3 cellular contexts compared by ENCODE assay signal in the genomic region with DNA sequence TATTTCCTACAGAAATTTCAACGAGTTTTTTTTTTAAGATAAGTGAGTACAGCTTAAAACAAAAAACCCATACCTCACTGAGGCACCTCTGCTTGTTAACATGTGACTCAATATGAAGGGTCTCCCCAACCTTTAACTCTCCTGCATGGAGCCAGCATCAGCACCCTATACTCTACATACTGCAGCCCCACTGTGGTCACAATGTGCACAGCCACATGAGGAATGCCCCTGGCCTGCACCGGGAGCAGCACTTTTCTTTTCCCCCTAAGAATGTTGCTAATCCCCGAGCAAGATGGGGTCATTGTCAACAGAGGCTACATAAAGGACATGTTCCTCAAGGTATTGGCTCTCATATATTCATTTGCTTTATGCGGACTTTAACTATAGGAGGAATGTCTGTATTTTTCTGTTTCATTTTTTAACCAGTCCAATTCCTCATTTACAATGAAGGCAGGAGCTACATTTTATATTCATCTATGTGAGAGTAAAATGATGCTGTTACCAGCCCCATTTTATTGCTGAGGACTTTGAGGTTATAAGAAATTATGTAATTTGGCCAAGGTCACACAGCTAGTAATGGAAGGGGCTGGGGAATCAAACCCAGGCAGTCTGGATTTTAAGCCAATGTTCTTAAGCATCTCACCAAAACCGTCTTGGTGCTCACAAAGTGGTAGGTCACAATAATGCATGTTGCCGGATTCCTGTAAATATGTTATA.
TF ChIP-seq lines count a peak whose summit lies in the region.

No MANE protein-coding gene starts in this region.

TF ChIP-seq in liver, 16 proteins besides CTCF, POLR2A, EP300 and RAD21:
- no peak for TF ChIP-seq SP1 (IDR thresholded peaks at IDR 0.05)
- TF ChIP-seq YY1 (IDR thresholded peaks at IDR 0.05), result no peak
- no peak for TF ChIP-seq JUND (IDR thresholded peaks at IDR 0.05)
- no peak for TF ChIP-seq HNF4A (conservative IDR thresholded peaks at IDR 0.05)
- no peak for TF ChIP-seq FOXA2 (IDR thresholded peaks at IDR 0.05)
- TF ChIP-seq, protein P1, sequence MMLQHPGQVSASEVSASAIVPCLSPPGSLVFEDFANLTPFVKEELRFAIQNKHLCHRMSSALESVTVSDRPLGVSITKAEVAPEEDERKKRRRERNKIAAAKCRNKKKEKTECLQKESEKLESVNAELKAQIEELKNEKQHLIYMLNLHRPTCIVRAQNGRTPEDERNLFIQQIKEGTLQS (IDR thresholded peaks at IDR 0.05), result no peak
- no peak for TF ChIP-seq NR2F2 (IDR thresholded peaks at IDR 0.05)
- TF ChIP-seq TAF1 (conservative IDR thresholded peaks at IDR 0.05), result no peak
- no peak for TF ChIP-seq GABPA (IDR thresholded peaks at IDR 0.05 in 1 of 2, conservative IDR thresholded peaks at IDR 0.05 in 1 of 2)
- no peak for TF ChIP-seq FOXA1 (IDR thresholded peaks at IDR 0.05)
- TF ChIP-seq, protein P2, sequence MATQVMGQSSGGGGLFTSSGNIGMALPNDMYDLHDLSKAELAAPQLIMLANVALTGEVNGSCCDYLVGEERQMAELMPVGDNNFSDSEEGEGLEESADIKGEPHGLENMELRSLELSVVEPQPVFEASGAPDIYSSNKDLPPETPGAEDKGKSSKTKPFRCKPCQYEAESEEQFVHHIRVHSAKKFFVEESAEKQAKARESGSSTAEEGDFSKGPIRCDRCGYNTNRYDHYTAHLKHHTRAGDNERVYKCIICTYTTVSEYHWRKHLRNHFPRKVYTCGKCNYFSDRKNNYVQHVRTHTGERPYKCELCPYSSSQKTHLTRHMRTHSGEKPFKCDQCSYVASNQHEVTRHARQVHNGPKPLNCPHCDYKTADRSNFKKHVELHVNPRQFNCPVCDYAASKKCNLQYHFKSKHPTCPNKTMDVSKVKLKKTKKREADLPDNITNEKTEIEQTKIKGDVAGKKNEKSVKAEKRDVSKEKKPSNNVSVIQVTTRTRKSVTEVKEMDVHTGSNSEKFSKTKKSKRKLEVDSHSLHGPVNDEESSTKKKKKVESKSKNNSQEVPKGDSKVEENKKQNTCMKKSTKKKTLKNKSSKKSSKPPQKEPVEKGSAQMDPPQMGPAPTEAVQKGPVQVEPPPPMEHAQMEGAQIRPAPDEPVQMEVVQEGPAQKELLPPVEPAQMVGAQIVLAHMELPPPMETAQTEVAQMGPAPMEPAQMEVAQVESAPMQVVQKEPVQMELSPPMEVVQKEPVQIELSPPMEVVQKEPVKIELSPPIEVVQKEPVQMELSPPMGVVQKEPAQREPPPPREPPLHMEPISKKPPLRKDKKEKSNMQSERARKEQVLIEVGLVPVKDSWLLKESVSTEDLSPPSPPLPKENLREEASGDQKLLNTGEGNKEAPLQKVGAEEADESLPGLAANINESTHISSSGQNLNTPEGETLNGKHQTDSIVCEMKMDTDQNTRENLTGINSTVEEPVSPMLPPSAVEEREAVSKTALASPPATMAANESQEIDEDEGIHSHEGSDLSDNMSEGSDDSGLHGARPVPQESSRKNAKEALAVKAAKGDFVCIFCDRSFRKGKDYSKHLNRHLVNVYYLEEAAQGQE (IDR thresholded peaks at IDR 0.05), result no peak
- TF ChIP-seq RXRA (IDR thresholded peaks at IDR 0.05), result no peak
- TF ChIP-seq EGR1 (IDR thresholded peaks at IDR 0.05; ENCODE audit: low read depth in 2 of 2), result no peak
- TF ChIP-seq, protein P3, sequence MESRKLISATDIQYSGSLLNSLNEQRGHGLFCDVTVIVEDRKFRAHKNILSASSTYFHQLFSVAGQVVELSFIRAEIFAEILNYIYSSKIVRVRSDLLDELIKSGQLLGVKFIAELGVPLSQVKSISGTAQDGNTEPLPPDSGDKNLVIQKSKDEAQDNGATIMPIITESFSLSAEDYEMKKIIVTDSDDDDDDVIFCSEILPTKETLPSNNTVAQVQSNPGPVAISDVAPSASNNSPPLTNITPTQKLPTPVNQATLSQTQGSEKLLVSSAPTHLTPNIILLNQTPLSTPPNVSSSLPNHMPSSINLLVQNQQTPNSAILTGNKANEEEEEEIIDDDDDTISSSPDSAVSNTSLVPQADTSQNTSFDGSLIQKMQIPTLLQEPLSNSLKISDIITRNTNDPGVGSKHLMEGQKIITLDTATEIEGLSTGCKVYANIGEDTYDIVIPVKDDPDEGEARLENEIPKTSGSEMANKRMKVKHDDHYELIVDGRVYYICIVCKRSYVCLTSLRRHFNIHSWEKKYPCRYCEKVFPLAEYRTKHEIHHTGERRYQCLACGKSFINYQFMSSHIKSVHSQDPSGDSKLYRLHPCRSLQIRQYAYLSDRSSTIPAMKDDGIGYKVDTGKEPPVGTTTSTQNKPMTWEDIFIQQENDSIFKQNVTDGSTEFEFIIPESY (IDR thresholded peaks at IDR 0.05), result no peak
- no peak for TF ChIP-seq HNF4G (IDR thresholded peaks at IDR 0.05)
- TF ChIP-seq, protein P4, sequence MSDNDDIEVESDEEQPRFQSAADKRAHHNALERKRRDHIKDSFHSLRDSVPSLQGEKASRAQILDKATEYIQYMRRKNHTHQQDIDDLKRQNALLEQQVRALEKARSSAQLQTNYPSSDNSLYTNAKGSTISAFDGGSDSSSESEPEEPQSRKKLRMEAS (IDR thresholded peaks at IDR 0.05), result no peak

TF ChIP-seq in HepG2, 621 proteins besides CTCF, POLR2A, EP300 and RAD21 (continues in another document):
- TF ChIP-seq, protein P5, sequence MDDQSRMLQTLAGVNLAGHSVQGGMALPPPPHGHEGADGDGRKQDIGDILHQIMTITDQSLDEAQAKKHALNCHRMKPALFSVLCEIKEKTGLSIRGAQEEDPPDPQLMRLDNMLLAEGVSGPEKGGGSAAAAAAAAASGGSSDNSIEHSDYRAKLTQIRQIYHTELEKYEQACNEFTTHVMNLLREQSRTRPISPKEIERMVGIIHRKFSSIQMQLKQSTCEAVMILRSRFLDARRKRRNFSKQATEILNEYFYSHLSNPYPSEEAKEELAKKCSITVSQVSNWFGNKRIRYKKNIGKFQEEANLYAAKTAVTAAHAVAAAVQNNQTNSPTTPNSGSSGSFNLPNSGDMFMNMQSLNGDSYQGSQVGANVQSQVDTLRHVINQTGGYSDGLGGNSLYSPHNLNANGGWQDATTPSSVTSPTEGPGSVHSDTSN (CRISPR knock-in tag; IDR thresholded peaks at IDR 0.05; ENCODE audit: borderline replicate concordance), result no peak
- TF ChIP-seq SP5 (CRISPR knock-in tag; IDR thresholded peaks at IDR 0.05; ENCODE audit: borderline replicate concordance, low read depth) (no peak), RAD51 (IDR thresholded peaks at IDR 0.05; ENCODE audit: borderline replicate concordance) (no peak), MIER3 (CRISPR knock-in tag; IDR thresholded peaks at IDR 0.05; ENCODE audit: borderline replicate concordance) (no peak), TGIF2 (CRISPR knock-in tag; IDR thresholded peaks at IDR 0.05) (no peak), ZNF468 (CRISPR knock-in tag; IDR thresholded peaks at IDR 0.05) (no peak), MXD4 (CRISPR knock-in tag; IDR thresholded peaks at IDR 0.05) (no peak), HOXD1 (CRISPR knock-in tag; IDR thresholded peaks at IDR 0.05) (no peak), RBM22 (optimal IDR thresholded peaks at IDR 0.05; ENCODE audit: low read length) (no peak), PAWR (CRISPR knock-in tag; IDR thresholded peaks at IDR 0.05; ENCODE audit: borderline replicate concordance) (no peak)
- TF ChIP-seq, protein P6, sequence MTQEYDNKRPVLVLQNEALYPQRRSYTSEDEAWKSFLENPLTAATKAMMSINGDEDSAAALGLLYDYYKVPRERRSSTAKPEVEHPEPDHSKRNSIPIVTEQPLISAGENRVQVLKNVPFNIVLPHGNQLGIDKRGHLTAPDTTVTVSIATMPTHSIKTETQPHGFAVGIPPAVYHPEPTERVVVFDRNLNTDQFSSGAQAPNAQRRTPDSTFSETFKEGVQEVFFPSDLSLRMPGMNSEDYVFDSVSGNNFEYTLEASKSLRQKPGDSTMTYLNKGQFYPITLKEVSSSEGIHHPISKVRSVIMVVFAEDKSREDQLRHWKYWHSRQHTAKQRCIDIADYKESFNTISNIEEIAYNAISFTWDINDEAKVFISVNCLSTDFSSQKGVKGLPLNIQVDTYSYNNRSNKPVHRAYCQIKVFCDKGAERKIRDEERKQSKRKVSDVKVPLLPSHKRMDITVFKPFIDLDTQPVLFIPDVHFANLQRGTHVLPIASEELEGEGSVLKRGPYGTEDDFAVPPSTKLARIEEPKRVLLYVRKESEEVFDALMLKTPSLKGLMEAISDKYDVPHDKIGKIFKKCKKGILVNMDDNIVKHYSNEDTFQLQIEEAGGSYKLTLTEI (CRISPR knock-in tag; conservative IDR thresholded peaks at IDR 0.05), result no peak
- TF ChIP-seq, protein P7, sequence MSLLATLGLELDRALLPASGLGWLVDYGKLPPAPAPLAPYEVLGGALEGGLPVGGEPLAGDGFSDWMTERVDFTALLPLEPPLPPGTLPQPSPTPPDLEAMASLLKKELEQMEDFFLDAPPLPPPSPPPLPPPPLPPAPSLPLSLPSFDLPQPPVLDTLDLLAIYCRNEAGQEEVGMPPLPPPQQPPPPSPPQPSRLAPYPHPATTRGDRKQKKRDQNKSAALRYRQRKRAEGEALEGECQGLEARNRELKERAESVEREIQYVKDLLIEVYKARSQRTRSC (CRISPR knock-in tag; IDR thresholded peaks at IDR 0.05; ENCODE audit: low read depth), result no peak
- TF ChIP-seq, protein P8, sequence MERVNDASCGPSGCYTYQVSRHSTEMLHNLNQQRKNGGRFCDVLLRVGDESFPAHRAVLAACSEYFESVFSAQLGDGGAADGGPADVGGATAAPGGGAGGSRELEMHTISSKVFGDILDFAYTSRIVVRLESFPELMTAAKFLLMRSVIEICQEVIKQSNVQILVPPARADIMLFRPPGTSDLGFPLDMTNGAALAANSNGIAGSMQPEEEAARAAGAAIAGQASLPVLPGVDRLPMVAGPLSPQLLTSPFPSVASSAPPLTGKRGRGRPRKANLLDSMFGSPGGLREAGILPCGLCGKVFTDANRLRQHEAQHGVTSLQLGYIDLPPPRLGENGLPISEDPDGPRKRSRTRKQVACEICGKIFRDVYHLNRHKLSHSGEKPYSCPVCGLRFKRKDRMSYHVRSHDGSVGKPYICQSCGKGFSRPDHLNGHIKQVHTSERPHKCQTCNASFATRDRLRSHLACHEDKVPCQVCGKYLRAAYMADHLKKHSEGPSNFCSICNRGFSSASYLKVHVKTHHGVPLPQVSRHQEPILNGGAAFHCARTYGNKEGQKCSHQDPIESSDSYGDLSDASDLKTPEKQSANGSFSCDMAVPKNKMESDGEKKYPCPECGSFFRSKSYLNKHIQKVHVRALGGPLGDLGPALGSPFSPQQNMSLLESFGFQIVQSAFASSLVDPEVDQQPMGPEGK (CRISPR knock-in tag; IDR thresholded peaks at IDR 0.05), result no peak
- TF ChIP-seq, protein P9, sequence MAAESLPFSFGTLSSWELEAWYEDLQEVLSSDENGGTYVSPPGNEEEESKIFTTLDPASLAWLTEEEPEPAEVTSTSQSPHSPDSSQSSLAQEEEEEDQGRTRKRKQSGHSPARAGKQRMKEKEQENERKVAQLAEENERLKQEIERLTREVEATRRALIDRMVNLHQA (CRISPR knock-in tag; IDR thresholded peaks at IDR 0.05), result no peak

TF ChIP-seq in WTC11, 78 proteins besides CTCF, POLR2A, EP300 and RAD21:
- no peak for TF ChIP-seq ZNF423 (CRISPR knock-in tag; IDR thresholded peaks at IDR 0.05)
- TF ChIP-seq, protein P10, sequence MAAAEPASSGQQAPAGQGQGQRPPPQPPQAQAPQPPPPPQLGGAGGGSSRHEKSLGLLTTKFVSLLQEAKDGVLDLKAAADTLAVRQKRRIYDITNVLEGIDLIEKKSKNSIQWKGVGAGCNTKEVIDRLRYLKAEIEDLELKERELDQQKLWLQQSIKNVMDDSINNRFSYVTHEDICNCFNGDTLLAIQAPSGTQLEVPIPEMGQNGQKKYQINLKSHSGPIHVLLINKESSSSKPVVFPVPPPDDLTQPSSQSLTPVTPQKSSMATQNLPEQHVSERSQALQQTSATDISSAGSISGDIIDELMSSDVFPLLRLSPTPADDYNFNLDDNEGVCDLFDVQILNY (CRISPR knock-in tag; IDR thresholded peaks at IDR 0.05), result no peak
- no peak for TF ChIP-seq ZBTB21 (CRISPR knock-in tag; IDR thresholded peaks at IDR 0.05; ENCODE audit: borderline replicate concordance)
- no peak for TF ChIP-seq CREB1 (CRISPR knock-in tag; IDR thresholded peaks at IDR 0.05)
- no peak for TF ChIP-seq ZNF232 (CRISPR knock-in tag; IDR thresholded peaks at IDR 0.05)
- TF ChIP-seq, protein P11, sequence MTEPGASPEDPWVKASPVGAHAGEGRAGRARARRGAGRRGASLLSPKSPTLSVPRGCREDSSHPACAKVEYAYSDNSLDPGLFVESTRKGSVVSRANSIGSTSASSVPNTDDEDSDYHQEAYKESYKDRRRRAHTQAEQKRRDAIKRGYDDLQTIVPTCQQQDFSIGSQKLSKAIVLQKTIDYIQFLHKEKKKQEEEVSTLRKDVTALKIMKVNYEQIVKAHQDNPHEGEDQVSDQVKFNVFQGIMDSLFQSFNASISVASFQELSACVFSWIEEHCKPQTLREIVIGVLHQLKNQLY (CRISPR knock-in tag; IDR thresholded peaks at IDR 0.05), result no peak
- no peak for TF ChIP-seq TCF7 (CRISPR knock-in tag; IDR thresholded peaks at IDR 0.05; ENCODE audit: low read depth)
- TF ChIP-seq ZNF138 (CRISPR knock-in tag; conservative IDR thresholded peaks at IDR 0.05), result no peak
- TF ChIP-seq HMGA2 (CRISPR knock-in tag; IDR thresholded peaks at IDR 0.05), result no peak
- TF ChIP-seq NFATC4 (CRISPR knock-in tag; IDR thresholded peaks at IDR 0.05), result no peak
- TF ChIP-seq ZNF219 (CRISPR knock-in tag; IDR thresholded peaks at IDR 0.05; ENCODE audit: borderline replicate concordance), result no peak
- TF ChIP-seq EMX1 (CRISPR knock-in tag; IDR thresholded peaks at IDR 0.05), result no peak
- TF ChIP-seq, protein P12, sequence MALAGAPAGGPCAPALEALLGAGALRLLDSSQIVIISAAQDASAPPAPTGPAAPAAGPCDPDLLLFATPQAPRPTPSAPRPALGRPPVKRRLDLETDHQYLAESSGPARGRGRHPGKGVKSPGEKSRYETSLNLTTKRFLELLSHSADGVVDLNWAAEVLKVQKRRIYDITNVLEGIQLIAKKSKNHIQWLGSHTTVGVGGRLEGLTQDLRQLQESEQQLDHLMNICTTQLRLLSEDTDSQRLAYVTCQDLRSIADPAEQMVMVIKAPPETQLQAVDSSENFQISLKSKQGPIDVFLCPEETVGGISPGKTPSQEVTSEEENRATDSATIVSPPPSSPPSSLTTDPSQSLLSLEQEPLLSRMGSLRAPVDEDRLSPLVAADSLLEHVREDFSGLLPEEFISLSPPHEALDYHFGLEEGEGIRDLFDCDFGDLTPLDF (CRISPR knock-in tag; IDR thresholded peaks at IDR 0.05), result no peak
- no peak for TF ChIP-seq JAZF1 (CRISPR knock-in tag; IDR thresholded peaks at IDR 0.05)
- TF ChIP-seq, protein P4 (CRISPR knock-in tag; IDR thresholded peaks at IDR 0.05), result no peak
- TF ChIP-seq NR1H2 (CRISPR knock-in tag; IDR thresholded peaks at IDR 0.05), result no peak
- TF ChIP-seq, protein P13, sequence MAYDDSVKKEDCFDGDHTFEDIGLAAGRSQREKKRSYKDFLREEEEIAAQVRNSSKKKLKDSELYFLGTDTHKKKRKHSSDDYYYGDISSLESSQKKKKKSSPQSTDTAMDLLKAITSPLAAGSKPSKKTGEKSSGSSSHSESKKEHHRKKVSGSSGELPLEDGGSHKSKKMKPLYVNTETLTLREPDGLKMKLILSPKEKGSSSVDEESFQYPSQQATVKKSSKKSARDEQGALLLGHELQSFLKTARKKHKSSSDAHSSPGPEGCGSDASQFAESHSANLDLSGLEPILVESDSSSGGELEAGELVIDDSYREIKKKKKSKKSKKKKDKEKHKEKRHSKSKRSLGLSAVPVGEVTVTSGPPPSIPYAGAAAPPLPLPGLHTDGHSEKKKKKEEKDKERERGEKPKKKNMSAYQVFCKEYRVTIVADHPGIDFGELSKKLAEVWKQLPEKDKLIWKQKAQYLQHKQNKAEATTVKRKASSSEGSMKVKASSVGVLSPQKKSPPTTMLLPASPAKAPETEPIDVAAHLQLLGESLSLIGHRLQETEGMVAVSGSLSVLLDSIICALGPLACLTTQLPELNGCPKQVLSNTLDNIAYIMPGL (CRISPR knock-in tag; IDR thresholded peaks at IDR 0.05), result no peak
- TF ChIP-seq ZNF317 (CRISPR knock-in tag; IDR thresholded peaks at IDR 0.05; ENCODE audit: borderline replicate concordance, low read depth), result no peak
- no peak for TF ChIP-seq KAT7 (CRISPR knock-in tag; IDR thresholded peaks at IDR 0.05; ENCODE audit: borderline replicate concordance)
